ENCODE assay signal across 15 cellular contexts in the genomic region with DNA sequence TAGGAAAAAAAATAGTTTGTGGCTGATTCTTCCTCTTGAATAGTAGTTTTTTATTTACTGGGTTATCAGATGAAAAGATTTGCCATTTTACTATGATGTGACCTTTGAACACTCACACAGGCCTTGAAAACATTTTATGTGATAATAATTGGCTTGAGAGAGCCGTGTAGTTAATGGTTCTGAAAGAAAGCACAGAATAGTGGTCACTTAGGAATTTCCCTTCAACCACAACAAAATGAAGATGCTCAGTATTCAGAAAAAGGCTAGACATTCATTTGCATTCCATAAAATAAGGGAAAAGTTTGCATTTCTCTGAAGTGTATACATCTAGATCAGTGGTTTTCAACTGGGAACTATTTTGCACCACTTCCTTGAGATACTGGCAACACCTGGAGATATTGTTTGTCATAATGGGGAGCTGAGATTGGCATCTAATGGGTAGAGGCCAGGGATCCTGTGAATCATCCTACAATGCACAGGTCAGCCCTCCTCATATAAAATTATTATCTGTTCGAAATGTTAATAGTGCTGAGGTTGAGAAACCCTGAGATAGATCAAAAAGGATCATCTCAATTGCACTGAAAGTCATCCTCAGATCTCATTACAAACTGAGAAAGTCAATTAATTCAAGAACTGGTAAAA.
DNase-seq lines count a peak whose midpoint lies in the region; ATAC-seq and TF ChIP-seq lines count a peak whose summit lies in the region.
"Had no signal": no experiment of that assay in that cellular context is flagged by ENCODE, and none has a peak within 500 bp of the region (broad histone marks: within the 10 kb centered on the region; RNA-seq: fewer than 3 reads in every experiment).

No MANE protein-coding gene starts in this region.

- TF ChIP-seq POLR2A in GM18505 (IDR thresholded peaks at IDR 0.05; ENCODE audit: borderline replicate concordance, extremely low read depth, insufficient read depth, insufficient read length), result no peak

- no peak for DNase-seq in stimulated activated naive CD4-positive, alpha-beta T cell treated with Interleukin-2 at 50 U/mL for 16 hours (lab: John Stamatoyannopoulos, UW)
- DNase-seq in RKO (ENCODE audit: low spot score), result no peak
- no peak for DNase-seq in NCI-H82 (lab: John Stamatoyannopoulos, UW)
- DNase-seq in Ammon's horn (ENCODE audit: low spot score), result no peak
- DNase-seq: activated B cell treated with CpG ODN at 0.5 μM for 24 hours; activated T-cell treated with anti-CD3 and anti-CD28 coated beads, Interleukin-2, amount 50 U/mL, for 24 hours; aorta; dorsolateral prefrontal cortex; IMR-90; NCI-H1694 treated with DMSO at 0.1 percent for 48 hours; stimulated activated CD8-positive, alpha-beta memory T cell treated with anti-CD3 and anti-CD28 coated beads, Interleukin-4, amount 100 ng/mL, for 48 hours had no signal

- ATAC-seq in GM18505 (IDR thresholded peaks at IDR 0.05; ENCODE audit: unreplicated experiment) (peak; percentile 82), GM19455 (IDR thresholded peaks at IDR 0.05; ENCODE audit: unreplicated experiment) (peak; percentile 67), HG02840 (IDR thresholded peaks at IDR 0.05; ENCODE audit: low FRiP score, unreplicated experiment) (peak; percentile 86), HG03442 (IDR thresholded peaks at IDR 0.05; ENCODE audit: unreplicated experiment) (peak; percentile 86)
